In genomic region chr6:150598858-150599198, GRCh38 we compare ENCODE assay signal across 12 cellular contexts. TPM values are rescaled to one million over a fixed set of nuclear protein-coding genes. Genes with fewer than 3 reads are reported as not detected.
A peak's percentile ranks its signal among the peaks of the same experiment; 100 is the strongest.
DNase-seq lines count a peak whose midpoint lies in the region; ATAC-seq and TF ChIP-seq lines count a peak whose summit lies in the region.
"Had no signal": no experiment of that assay in that cellular context is flagged by ENCODE, and none has a peak within 500 bp of the region (broad histone marks: within the 10 kb centered on the region; RNA-seq: fewer than 3 reads in every experiment).

No MANE protein-coding gene starts in this region.

- POLR2A ChIA-PET in activated CD4-positive, alpha-beta memory T cell treated with anti-CD3 and anti-CD28 coated beads, Interleukin-2, amount 10 ng/mL, durations not matched to agents 7 days and 5 days (lab: Charles Lee): interaction anchor here (0.7 kb wide), 1 partner anchor 13 kb away, joined by 3 read pairs; no protein-coding TSS in a partner anchor

- peak overlapping the region; percentile 75 for H3K4me3 Mint-ChIP-seq in activated CD8-positive, alpha-beta memory T cell treated with anti-CD3 and anti-CD28 coated beads, Interleukin-2, amount 10 ng/mL, durations not matched to agents 7 days and 5 days
- peak overlapping the region; percentile 69 for H3K4me3 Mint-ChIP-seq in activated CD4-positive, alpha-beta memory T cell treated with anti-CD3 and anti-CD28 coated beads, Interleukin-2, amount 10 ng/mL, durations not matched to agents 7 days and 5 days
- H3K4me3 Mint-ChIP-seq in immature natural killer cell: peak overlapping the region; percentile 58 to 81 (median 64)

- no peaks in the 10 kb centered on the region for H3K9me3 ChIP-seq in stomach

- ATAC-seq in activated CD8-positive, alpha-beta memory T cell treated with anti-CD3 and anti-CD28 coated beads, Interleukin-2, amount 10 ng/mL, durations not matched to agents 7 days and 5 days: no peak

- CTCF ChIA-PET in activated CD8-positive, alpha-beta memory T cell treated with anti-CD3 and anti-CD28 coated beads, Interleukin-2, amount 10 ng/mL, durations not matched to agents 7 days and 5 days (lab: Charles Lee): interaction anchor here (1.0 to 3.6 kb wide), 3 partner anchors 143 to 216 kb away, joined by 3 to 22 read pairs (median 12); no protein-coding TSS in a partner anchor
- CTCF ChIA-PET in activated CD4-positive, alpha-beta memory T cell treated with anti-CD3 and anti-CD28 coated beads, Interleukin-2, amount 10 ng/mL, durations not matched to agents 7 days and 5 days (lab: Charles Lee): interaction anchor here (1.0 to 2.0 kb wide), 2 partner anchors 11 to 180 kb away, joined by 4 to 8 read pairs; no protein-coding TSS in a partner anchor

- 39 to 61% (median 58%) methylated on average over 3 of the region's 3 CpGs for WGBS in stomach, 5 donors

- no peak for TF ChIP-seq CTCF in stomach (IDR thresholded peaks at IDR 0.05)

- peaks cover 51% of the 10 kb centered on the region for H3K27me3 Mint-ChIP-seq in activated CD8-positive, alpha-beta memory T cell treated with anti-CD3 and anti-CD28 coated beads, Interleukin-2, amount 10 ng/mL, durations not matched to agents 7 days and 5 days
- peaks cover 48% of the 10 kb centered on the region for H3K27me3 Mint-ChIP-seq in activated CD4-positive, alpha-beta memory T cell treated with anti-CD3 and anti-CD28 coated beads, Interleukin-2, amount 10 ng/mL, durations not matched to agents 7 days and 5 days
- peaks cover 14 to 37% (median 21%) of the 10 kb centered on the region in 3 donors for H3K27me3 Mint-ChIP-seq in immature natural killer cell (ENCODE audit: low read depth in 3 of 3)

- H3K4me3 ChIP-seq in stomach: peak overlapping the region; percentile 75 to 86 (median 78)

- H3K36me3 Mint-ChIP-seq in activated CD8-positive, alpha-beta memory T cell treated with anti-CD3 and anti-CD28 coated beads, Interleukin-2, amount 10 ng/mL, durations not matched to agents 7 days and 5 days: no peaks in the 10 kb centered on the region
- H3K36me3 Mint-ChIP-seq in activated CD4-positive, alpha-beta memory T cell treated with anti-CD3 and anti-CD28 coated beads, Interleukin-2, amount 10 ng/mL, durations not matched to agents 7 days and 5 days (ENCODE audit: low read depth): no peaks in the 10 kb centered on the region
- no peaks in the 10 kb centered on the region for H3K36me3 Mint-ChIP-seq in immature natural killer cell

- DNase-seq in activated CD8-positive, alpha-beta memory T cell treated with anti-CD3 and anti-CD28 coated beads, Interleukin-2, amount 10 ng/mL, durations not matched to agents 7 days and 5 days: no peak
- no peak for DNase-seq in activated CD8-positive, alpha-beta memory T cell treated with anti-CD3 and anti-CD28 coated beads, Interleukin-2, amount 50 U/mL, for 4 hours
- no peak for DNase-seq in activated CD4-positive, alpha-beta memory T cell treated with anti-CD3 and anti-CD28 coated beads, Interleukin-2, amount 10 ng/mL, durations not matched to agents 7 days and 5 days
- DNase-seq in immature natural killer cell: no peak
- no peak for DNase-seq in stomach
- DNase-seq in foreskin melanocyte: no peak
- DNase-seq in DMS114 treated with DMSO at 0.1 percent for 48 hours (lab: John Stamatoyannopoulos, UW; ENCODE audit: unreplicated experiment): no peak
- DNase-seq in KG1 (lab: John Stamatoyannopoulos, UW): no peak
- DNase-seq: DND-41, NCI-H748 treated with DMSO at 0.1 percent for 48 hours had no signal

- H3K27ac ChIP-seq in stomach: peak overlapping the region in 3 of 5 donors; percentile 86 to 88 (median 87)
- H3K27ac ChIP-seq: HL-60, SK-N-MC had no signal

- no peaks in the 10 kb centered on the region for H3K9me3 Mint-ChIP-seq in activated CD8-positive, alpha-beta memory T cell treated with anti-CD3 and anti-CD28 coated beads, Interleukin-2, amount 10 ng/mL, durations not matched to agents 7 days and 5 days (ENCODE audit: low read depth)
- H3K9me3 Mint-ChIP-seq in activated CD4-positive, alpha-beta memory T cell treated with anti-CD3 and anti-CD28 coated beads, Interleukin-2, amount 10 ng/mL, durations not matched to agents 7 days and 5 days: no peaks in the 10 kb centered on the region
- peaks cover 0 to 2% (median 0%) of the 10 kb centered on the region in 6 donors for H3K9me3 Mint-ChIP-seq in immature natural killer cell

- H3K4me1 ChIP-seq in stomach: peaks cover 0 to 22% (median 9%) of the 10 kb centered on the region in 4 donors

- peaks cover 0 to 23% (median 4%) of the 10 kb centered on the region in 3 donors for H3K27me3 ChIP-seq in stomach

- H3K4me1 Mint-ChIP-seq in activated CD8-positive, alpha-beta memory T cell treated with anti-CD3 and anti-CD28 coated beads, Interleukin-2, amount 10 ng/mL, durations not matched to agents 7 days and 5 days: peaks cover 20% of the 10 kb centered on the region
- H3K4me1 Mint-ChIP-seq in activated CD4-positive, alpha-beta memory T cell treated with anti-CD3 and anti-CD28 coated beads, Interleukin-2, amount 10 ng/mL, durations not matched to agents 7 days and 5 days: peaks cover 16% of the 10 kb centered on the region
- peaks cover 11 to 25% of the 10 kb centered on the region in 2 donors for H3K4me1 Mint-ChIP-seq in immature natural killer cell

- intact Hi-C loops in stomach (cut with DNase I; ENCODE audit: low total_unique reads): no loop called here

- TF ChIP-seq POLR2A in stomach (IDR thresholded peaks at IDR 0.05): no peak

- H3K27ac Mint-ChIP-seq in activated CD8-positive, alpha-beta memory T cell treated with anti-CD3 and anti-CD28 coated beads, Interleukin-2, amount 10 ng/mL, durations not matched to agents 7 days and 5 days: no peak overlapping the region
- no peak overlapping the region for H3K27ac Mint-ChIP-seq in activated CD4-positive, alpha-beta memory T cell treated with anti-CD3 and anti-CD28 coated beads, Interleukin-2, amount 10 ng/mL, durations not matched to agents 7 days and 5 days
- no peak overlapping the region for H3K27ac Mint-ChIP-seq in immature natural killer cell

- H3K36me3 ChIP-seq in stomach: no peaks in the 10 kb centered on the region

- no peak for TF ChIP-seq EP300 in stomach (IDR thresholded peaks at IDR 0.05)

RNA-seq across cellular contexts. Expression of gene PLEKHG1, which starts 0.9 kb away (rescaled TPM):
- 1 to 10 TPM; 4.6 to 5.1 TPM for total RNA-seq in activated CD8-positive, alpha-beta memory T cell treated with anti-CD3 and anti-CD28 coated beads, Interleukin-2, amount 10 ng/mL, durations not matched to agents 7 days and 5 days
- 1 to 10 TPM; 2.3 to 2.9 TPM for total RNA-seq in activated CD4-positive, alpha-beta memory T cell treated with anti-CD3 and anti-CD28 coated beads, Interleukin-2, amount 10 ng/mL, durations not matched to agents 7 days and 5 days
- under 1 TPM in 2 of 3 donors, not detected in 1; 0.04 to 0.29 TPM for polyA plus RNA-seq in immature natural killer cell
- total RNA-seq in stomach: 10 to 100 TPM in 4 of 5 donors, 1 to 10 TPM in 1; 9.3 to 92.9 (median 13.0) TPM
- polyA plus RNA-seq in stomach: 1 to 10 TPM; 1.9 to 2.6 (median 2.2) TPM
